ENCODE assay signal across 8 cellular contexts in genomic region chr15:57133127-57133968, GRCh38.
DNase-seq lines count a peak whose midpoint lies in the region; ATAC-seq, FAIRE-seq and TF ChIP-seq lines count a peak whose summit lies in the region.

No MANE protein-coding gene starts in this region.

- no peak overlapping the region for H3K27ac ChIP-seq in HepG2 (ENCODE audit: extremely low read length, insufficient read depth, low read length)
- no peak overlapping the region for H3K27ac ChIP-seq in transverse colon

- H3K36me3 Mint-ChIP-seq in activated CD8-positive, alpha-beta T cell treated with anti-CD3 and anti-CD28 coated beads, Interleukin-2, amount 10 ng/mL, durations not matched to agents 7 days and 5 days (ENCODE audit: low read depth) = peaks cover 5% of the 10 kb centered on the region

- H3K4me1 ChIP-seq in HepG2 (ENCODE audit: insufficient read depth, low read length) = no peaks in the 10 kb centered on the region
- H3K4me1 ChIP-seq in transverse colon = peaks cover 0 to 15% (median 2%) of the 10 kb centered on the region in 4 donors

- TF ChIP-seq RAD21 in HepG2 (CRISPR knock-in tag; IDR thresholded peaks at IDR 0.05) = no peak

- 97% methylated on average over 9 of the region's 9 CpGs for WGBS in HepG2 (ENCODE audit: low lambda C conversion rate)
- WGBS in transverse colon (ENCODE audit: low coverage in 1 of 2), 2 donors = 80 to 94% methylated on average over 8 to 9 of the region's 9 CpGs

- in situ Hi-C loops in HepG2 (cut with HindIII; ENCODE audit: extremely low pct_ligation_motif_present, low pct_unique_long_range_greater_than_20kb) (no loop called here), transverse colon (cut with MboI; ENCODE audit: low pct_ligation_motif_present in 1 of 4, low pct_unique_long_range_greater_than_20kb in 1 of 4, low sequenced_read_pairs in 3 of 4) (loop anchor here in 2 of 4 donors (10.0 to 25.0 kb wide), 3 partner anchors 209 to 646 kb away; partner anchors contain the start of gene TCF12 (in 1 of the 2))

- no peaks in the 10 kb centered on the region for H4K20me1 ChIP-seq in HepG2 (ENCODE audit: insufficient read depth, low read length)

- H3K27me3 Mint-ChIP-seq in activated CD8-positive, alpha-beta T cell treated with anti-CD3 and anti-CD28 coated beads, Interleukin-2, amount 10 ng/mL, durations not matched to agents 7 days and 5 days (ENCODE audit: low read depth) = no peaks in the 10 kb centered on the region

- TF ChIP-seq POLR2A in HepG2 (IDR thresholded peaks at IDR 0.05; ENCODE audit: insufficient read depth in 1 of 2, low read depth in 2 of 2, low read length in 2 of 2) (no peak), transverse colon (IDR thresholded peaks at IDR 0.05) (no peak)

- no peak overlapping the region for H3K4me2 ChIP-seq in HepG2 (ENCODE audit: low read depth, low read length)

- intact Hi-C loops in HepG2 (cut with micrococcal nuclease; ENCODE audit: unreplicated experiment) (loop anchor here (10.0 kb wide), 1 partner anchor 209 kb away; no protein-coding TSS in a partner anchor), transverse colon (cut with DNase I; ENCODE audit: low total_unique reads) (no loop called here)

- POLR2A ChIA-PET in activated CD8-positive, alpha-beta T cell treated with anti-CD3 and anti-CD28 coated beads, Interleukin-2, amount 10 ng/mL, durations not matched to agents 7 days and 5 days (lab: Charles Lee) = interaction anchor here (2.0 kb wide), 1 partner anchor 214 kb away, joined by 6 read pairs; the partner anchor contains the start of gene TCF12
- POLR2A ChIA-PET in HepG2 (lab: Yijun Ruan, JAX) = no interaction called here

- TF ChIP-seq CTCF in HepG2 (CRISPR knock-in tag; IDR thresholded peaks at IDR 0.05) (no peak), D721Med (IDR thresholded peaks at IDR 0.05; ENCODE audit: insufficient read depth, missing control alignments) (no peak), transverse colon (IDR thresholded peaks at IDR 0.05) (no peak)

- H3K27me3 ChIP-seq in HepG2 (ENCODE audit: control insufficient read depth in 1 of 2, insufficient read depth in 2 of 2, low read length in 2 of 2) (no peaks in the 10 kb centered on the region), transverse colon (no peaks in the 10 kb centered on the region)

- H2AFZ ChIP-seq in HepG2 (ENCODE audit: low read length) = no peak overlapping the region

- H3K4me1 Mint-ChIP-seq in activated CD8-positive, alpha-beta T cell treated with anti-CD3 and anti-CD28 coated beads, Interleukin-2, amount 10 ng/mL, durations not matched to agents 7 days and 5 days (ENCODE audit: low read depth) = peaks cover 53% of the 10 kb centered on the region

- CTCF ChIA-PET in activated CD8-positive, alpha-beta T cell treated with anti-CD3 and anti-CD28 coated beads, Interleukin-2, amount 10 ng/mL, durations not matched to agents 7 days and 5 days (lab: Charles Lee) = interaction anchor here (0.8 to 1.4 kb wide), 3 partner anchors 12 to 29 kb away, joined by 3 to 9 read pairs (median 4); no protein-coding TSS in a partner anchor
- CTCF ChIA-PET in HepG2 (lab: Yijun Ruan, JAX; ENCODE audit: low intra/inter-chr PET ratio, low total read pairs) = no interaction called here

- FAIRE-seq in HepG2 (lab: Jason Lieb, UNC) (no peak), D721Med (lab: Jason Lieb, UNC) (no peak)

- DNase-seq in DMS 273 (lab: John Stamatoyannopoulos, UW; ENCODE audit: unreplicated experiment) = peak; percentile 84
- peak; percentile 84 for DNase-seq in Jurkat, Clone E6-1 (ENCODE audit: low read depth, low spot score)
- no peak for DNase-seq in activated CD8-positive, alpha-beta T cell treated with anti-CD3 and anti-CD28 coated beads, Interleukin-2, amount 10 ng/mL, durations not matched to agents 7 days and 5 days
- DNase-seq in HepG2 (ENCODE audit: low spot score) = no peak
- no peak for DNase-seq in D721Med (ENCODE audit: insufficient read length, low spot score)
- DNase-seq in transverse colon = no peak

- H3K4me3 ChIP-seq in Jurkat, Clone E6-1 (ENCODE audit: low read length) = peak overlapping the region; percentile 18
- H3K4me3 ChIP-seq in HepG2 (replicated peaks in 1 of 3; ENCODE audit: insufficient read depth in 1 of 3, low read depth in 2 of 3, low read length in 3 of 3) = no peak overlapping the region
- H3K4me3 ChIP-seq in transverse colon = no peak overlapping the region

- no peak for TF ChIP-seq EP300 in HepG2 (IDR thresholded peaks at IDR 0.05; ENCODE audit: low read depth in 2 of 2, low read length in 2 of 2)
- TF ChIP-seq EP300 in HepG2 (CRISPR knock-in tag; IDR thresholded peaks at IDR 0.05; ENCODE audit: borderline replicate concordance) = no peak
- TF ChIP-seq EP300 in transverse colon (IDR thresholded peaks at IDR 0.05; ENCODE audit: low read depth) = no peak

- no peaks in the 10 kb centered on the region; a peak in 1 of 5 replicates for H3K36me3 ChIP-seq in HepG2 (replicated peaks in 1 of 2; ENCODE audit: control insufficient read depth in 1 of 2, insufficient read depth in 2 of 2, low read length in 2 of 2)
- no peaks in the 10 kb centered on the region for H3K36me3 ChIP-seq in transverse colon

- H3K4me3 Mint-ChIP-seq in activated CD8-positive, alpha-beta T cell treated with anti-CD3 and anti-CD28 coated beads, Interleukin-2, amount 10 ng/mL, durations not matched to agents 7 days and 5 days = no peak overlapping the region

- no peaks in the 10 kb centered on the region for H3K9me3 ChIP-seq in HepG2 (ENCODE audit: low read length)
- H3K9me3 ChIP-seq in transverse colon = no peaks in the 10 kb centered on the region

- H3K9ac ChIP-seq in HepG2 (ENCODE audit: insufficient read depth, low read depth, low read length) = no peak overlapping the region

- no peak overlapping the region for H3K27ac Mint-ChIP-seq in activated CD8-positive, alpha-beta T cell treated with anti-CD3 and anti-CD28 coated beads, Interleukin-2, amount 10 ng/mL, durations not matched to agents 7 days and 5 days

- ATAC-seq in activated CD8-positive, alpha-beta T cell treated with anti-CD3 and anti-CD28 coated beads, Interleukin-2, amount 10 ng/mL, durations not matched to agents 7 days and 5 days = peak; percentile 64
- ATAC-seq in HepG2 = no peak
- no peak for ATAC-seq in GM19463 (IDR thresholded peaks at IDR 0.05; ENCODE audit: unreplicated experiment)
- ATAC-seq in HG02642 (IDR thresholded peaks at IDR 0.05; ENCODE audit: poor library complexity, unreplicated experiment) = no peak

- peaks cover 2% of the 10 kb centered on the region for H3K79me2 ChIP-seq in HepG2 (ENCODE audit: insufficient read depth, low read length)

- no peaks in the 10 kb centered on the region for H3K9me3 Mint-ChIP-seq in activated CD8-positive, alpha-beta T cell treated with anti-CD3 and anti-CD28 coated beads, Interleukin-2, amount 10 ng/mL, durations not matched to agents 7 days and 5 days (ENCODE audit: insufficient read depth)

- no TSS peak for BruUV-seq in HepG2 (replicated peaks; lab: Mats Ljungman, UMichigan)

TF ChIP-seq in HepG2, 621 proteins besides CTCF, POLR2A, EP300 and RAD21:
- TF ChIP-seq MAFK (conservative IDR thresholded peaks at IDR 0.05 in 1 of 2, IDR thresholded peaks at IDR 0.05 in 1 of 2; ENCODE audit: low read length in 2 of 2) = peak; percentile 54 to 72; a peak in 3 of 4 replicates
- TF ChIP-seq IRF1 (CRISPR knock-in tag; IDR thresholded peaks at IDR 0.05; ENCODE audit: low read depth) = no peak
- no peak for TF ChIP-seq KMT2A (CRISPR knock-in tag; IDR thresholded peaks at IDR 0.05)

Comparison
In these comparisons a context has a peak if more than half of its experiments do, and no peak if none do; other contexts are left out.
1. DNase-seq: peak in DMS 273 (single experiment) and Jurkat, Clone E6-1 (single experiment); none in activated CD8-positive, alpha-beta T cell treated with anti-CD3 and anti-CD28 coated beads, Interleukin-2, amount 10 ng/mL, durations not matched to agents 7 days and 5 days (single experiment), HepG2 (single experiment), D721Med (single experiment) and transverse colon (single experiment).